Comparison of ENCODE assay signal across 8 cellular contexts in genomic region chr1:158506369-158506987, GRCh38. TPM values are rescaled to one million over a fixed set of nuclear protein-coding genes. Genes with fewer than 3 reads are reported as not detected.
DNase-seq lines count a peak whose midpoint lies in the region; ATAC-seq and TF ChIP-seq lines count a peak whose summit lies in the region.

No MANE protein-coding gene starts in this region.

- 57% methylated on average over 1 of the region's 1 CpG for WGBS in right cardiac atrium

- H3K9me3 Mint-ChIP-seq in activated CD8-positive, alpha-beta memory T cell treated with anti-CD3 and anti-CD28 coated beads, Interleukin-2, amount 10 ng/mL, durations not matched to agents 7 days and 5 days (ENCODE audit: low read depth) = no peaks in the 10 kb centered on the region

- H3K27me3 Mint-ChIP-seq in activated CD8-positive, alpha-beta memory T cell treated with anti-CD3 and anti-CD28 coated beads, Interleukin-2, amount 10 ng/mL, durations not matched to agents 7 days and 5 days = peaks cover 38% of the 10 kb centered on the region

- no peaks in the 10 kb centered on the region for H3K4me1 ChIP-seq in MM.1S (ENCODE audit: low read length)
- no peaks in the 10 kb centered on the region for H3K4me1 ChIP-seq in right cardiac atrium (ENCODE audit: control insufficient read depth, insufficient read depth, low read length)

- CTCF ChIA-PET in activated CD8-positive, alpha-beta memory T cell treated with anti-CD3 and anti-CD28 coated beads, Interleukin-2, amount 10 ng/mL, durations not matched to agents 7 days and 5 days (lab: Charles Lee) = interaction anchor here (0.7 to 2.1 kb wide), 4 partner anchors 492 to 583 kb away, joined by 3 to 14 read pairs (median 4); no protein-coding TSS in a partner anchor

- H3K27me3 ChIP-seq in MM.1S (replicated peaks; ENCODE audit: insufficient read depth, low read length) (no peaks in the 10 kb centered on the region), right cardiac atrium (ENCODE audit: control insufficient read depth, insufficient read depth) (no peaks in the 10 kb centered on the region)

- no peak overlapping the region for H3K9ac ChIP-seq in MM.1S (ENCODE audit: low read length)

- no peaks in the 10 kb centered on the region for H3K36me3 Mint-ChIP-seq in activated CD8-positive, alpha-beta memory T cell treated with anti-CD3 and anti-CD28 coated beads, Interleukin-2, amount 10 ng/mL, durations not matched to agents 7 days and 5 days

- H3K4me3 ChIP-seq in GM12864 (ENCODE audit: low read depth, low read length) (no peak overlapping the region), MM.1S (ENCODE audit: low read length) (no peak overlapping the region), right cardiac atrium (ENCODE audit: low read length) (no peak overlapping the region)

- peak; percentile 79 for TF ChIP-seq CTCF in GM12864 (IDR thresholded peaks at IDR 0.05; ENCODE audit: low read depth, low read length, missing control alignments)
- peak; percentile 95 for TF ChIP-seq CTCF in MM.1S (IDR thresholded peaks at IDR 0.05; ENCODE audit: low read length)

- DNase-seq in GM12864 (ENCODE audit: low read depth) (no peak), MM.1S (peak; percentile 61), right cardiac atrium (peak; percentile 24 to 61 (median 38)), NCI-H1436 (lab: John Stamatoyannopoulos, UW) (no peak)
- DNase-seq in activated CD8-positive, alpha-beta memory T cell treated with anti-CD3 and anti-CD28 coated beads, Interleukin-2, amount 10 ng/mL, durations not matched to agents 7 days and 5 days = peak; percentile 59
- peak; percentile 1 for DNase-seq in stimulated activated CD8-positive, alpha-beta memory T cell treated with anti-CD3 and anti-CD28 coated beads, Interleukin-12 subunit alpha, Interleukin-12 subunit beta, amount 100 ng/mL, for 24 hours (ENCODE audit: extremely low read depth)

- no peak overlapping the region for H2AFZ ChIP-seq in MM.1S (ENCODE audit: low read length)

- ATAC-seq in activated CD8-positive, alpha-beta memory T cell treated with anti-CD3 and anti-CD28 coated beads, Interleukin-2, amount 10 ng/mL, durations not matched to agents 7 days and 5 days = peak; percentile 71
- ATAC-seq in right cardiac atrium = no peak
- no peak for ATAC-seq in esophagus mucosa
- no peak for ATAC-seq in GM19351 (IDR thresholded peaks at IDR 0.05; ENCODE audit: unreplicated experiment)

- H3K27ac Mint-ChIP-seq in activated CD8-positive, alpha-beta memory T cell treated with anti-CD3 and anti-CD28 coated beads, Interleukin-2, amount 10 ng/mL, durations not matched to agents 7 days and 5 days = no peak overlapping the region

- H3K27ac ChIP-seq in MM.1S (ENCODE audit: low read length) (no peak overlapping the region), right cardiac atrium (ENCODE audit: low read length) (no peak overlapping the region)

- H3K4me3 Mint-ChIP-seq in activated CD8-positive, alpha-beta memory T cell treated with anti-CD3 and anti-CD28 coated beads, Interleukin-2, amount 10 ng/mL, durations not matched to agents 7 days and 5 days = no peak overlapping the region

- no peaks in the 10 kb centered on the region for H3F3A ChIP-seq in MM.1S (ENCODE audit: insufficient read depth, low read length)

- H4K20me1 ChIP-seq in MM.1S (ENCODE audit: insufficient read depth, low read length) = no peaks in the 10 kb centered on the region

- no peaks in the 10 kb centered on the region for H3K79me2 ChIP-seq in MM.1S (ENCODE audit: low read length)

- H3K4me2 ChIP-seq in MM.1S (ENCODE audit: low read depth, low read length) = no peak overlapping the region

- H3K9me2 ChIP-seq in MM.1S (replicated peaks; ENCODE audit: insufficient read depth, low read length) = no peaks in the 10 kb centered on the region

- no peaks in the 10 kb centered on the region for H3K36me3 ChIP-seq in MM.1S (replicated peaks; ENCODE audit: insufficient read depth, low read length)

- intact Hi-C loops in right cardiac atrium (cut with DNase I) = no loop called here

- no peaks in the 10 kb centered on the region for H3K9me3 ChIP-seq in MM.1S (replicated peaks; ENCODE audit: insufficient read depth, low read length)
- H3K9me3 ChIP-seq in right cardiac atrium (ENCODE audit: control insufficient read depth, low read length) = no peaks in the 10 kb centered on the region

- H3K4me1 Mint-ChIP-seq in activated CD8-positive, alpha-beta memory T cell treated with anti-CD3 and anti-CD28 coated beads, Interleukin-2, amount 10 ng/mL, durations not matched to agents 7 days and 5 days = no peaks in the 10 kb centered on the region

RNA-seq across cellular contexts. Expression of gene OR10R2, which starts 34.5 kb away (rescaled TPM):
- not detected for total RNA-seq in activated CD8-positive, alpha-beta memory T cell treated with anti-CD3 and anti-CD28 coated beads, Interleukin-2, amount 10 ng/mL, durations not matched to agents 7 days and 5 days
- total RNA-seq in right cardiac atrium (not detected), esophagus mucosa (not detected)
- not detected for polyA plus RNA-seq in right cardiac atrium

RNA-seq across cellular contexts. Expression of gene OR10K1, which starts 44.8 kb away (rescaled TPM):
- not detected for total RNA-seq in activated CD8-positive, alpha-beta memory T cell treated with anti-CD3 and anti-CD28 coated beads, Interleukin-2, amount 10 ng/mL, durations not matched to agents 7 days and 5 days
- not detected for total RNA-seq in right cardiac atrium
- not detected for polyA plus RNA-seq in right cardiac atrium
- not detected for total RNA-seq in esophagus mucosa

RNA-seq across cellular contexts. Expression of gene OR6Y1, which starts 47.7 kb away (rescaled TPM):
- total RNA-seq in activated CD8-positive, alpha-beta memory T cell treated with anti-CD3 and anti-CD28 coated beads, Interleukin-2, amount 10 ng/mL, durations not matched to agents 7 days and 5 days = not detected
- total RNA-seq in right cardiac atrium = not detected
- not detected for polyA plus RNA-seq in right cardiac atrium
- total RNA-seq in esophagus mucosa = not detected

Comparison
In these comparisons a context has a peak if more than half of its experiments do, and no peak if none do; other contexts are left out.
1. DNase-seq: peak in MM.1S (single experiment), activated CD8-positive, alpha-beta memory T cell treated with anti-CD3 and anti-CD28 coated beads, Interleukin-2, amount 10 ng/mL, durations not matched to agents 7 days and 5 days (single experiment), right cardiac atrium (3 of 3) and stimulated activated CD8-positive, alpha-beta memory T cell treated with anti-CD3 and anti-CD28 coated beads, Interleukin-12 subunit alpha, Interleukin-12 subunit beta, amount 100 ng/mL, for 24 hours (single experiment); none in GM12864 (single experiment) and NCI-H1436 (single experiment).